ENCODE assay signal across 1 cellular context in the genomic region with DNA sequence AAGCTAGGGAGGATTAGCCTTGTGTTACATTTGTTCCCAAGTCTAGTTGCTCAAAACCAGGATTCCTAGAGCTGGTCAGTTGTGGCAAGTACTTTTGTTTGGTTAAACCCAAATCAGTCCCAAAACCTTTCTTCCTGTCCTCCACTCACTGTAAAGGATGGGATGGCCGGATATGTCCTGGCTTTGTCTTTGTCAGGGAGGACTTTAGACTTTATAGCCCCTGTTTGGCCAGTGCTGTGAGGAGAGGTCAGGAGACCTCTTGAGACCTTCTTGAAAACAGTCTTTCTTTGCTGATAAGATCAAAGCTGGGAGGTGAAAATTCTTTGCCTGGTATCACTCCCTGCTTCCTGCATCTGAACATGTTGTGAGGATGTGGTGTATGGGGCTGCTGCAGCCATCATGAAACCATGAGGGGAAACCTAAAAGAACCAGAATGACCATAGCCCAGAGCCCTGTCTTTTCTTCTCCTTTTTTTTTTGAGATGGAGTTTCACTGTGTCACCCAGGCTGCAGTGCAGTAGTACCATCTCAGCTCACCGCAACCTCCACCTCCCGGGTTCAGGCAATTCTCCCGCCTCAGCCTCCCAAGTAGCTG.
TF ChIP-seq lines count a peak whose summit lies in the region.

No MANE protein-coding gene starts in this region.

TF ChIP-seq in HepG2, 621 proteins besides CTCF, POLR2A, EP300 and RAD21 (continued from another document):
- TF ChIP-seq, protein P1, sequence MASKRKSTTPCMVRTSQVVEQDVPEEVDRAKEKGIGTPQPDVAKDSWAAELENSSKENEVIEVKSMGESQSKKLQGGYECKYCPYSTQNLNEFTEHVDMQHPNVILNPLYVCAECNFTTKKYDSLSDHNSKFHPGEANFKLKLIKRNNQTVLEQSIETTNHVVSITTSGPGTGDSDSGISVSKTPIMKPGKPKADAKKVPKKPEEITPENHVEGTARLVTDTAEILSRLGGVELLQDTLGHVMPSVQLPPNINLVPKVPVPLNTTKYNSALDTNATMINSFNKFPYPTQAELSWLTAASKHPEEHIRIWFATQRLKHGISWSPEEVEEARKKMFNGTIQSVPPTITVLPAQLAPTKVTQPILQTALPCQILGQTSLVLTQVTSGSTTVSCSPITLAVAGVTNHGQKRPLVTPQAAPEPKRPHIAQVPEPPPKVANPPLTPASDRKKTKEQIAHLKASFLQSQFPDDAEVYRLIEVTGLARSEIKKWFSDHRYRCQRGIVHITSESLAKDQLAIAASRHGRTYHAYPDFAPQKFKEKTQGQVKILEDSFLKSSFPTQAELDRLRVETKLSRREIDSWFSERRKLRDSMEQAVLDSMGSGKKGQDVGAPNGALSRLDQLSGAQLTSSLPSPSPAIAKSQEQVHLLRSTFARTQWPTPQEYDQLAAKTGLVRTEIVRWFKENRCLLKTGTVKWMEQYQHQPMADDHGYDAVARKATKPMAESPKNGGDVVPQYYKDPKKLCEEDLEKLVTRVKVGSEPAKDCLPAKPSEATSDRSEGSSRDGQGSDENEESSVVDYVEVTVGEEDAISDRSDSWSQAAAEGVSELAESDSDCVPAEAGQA (IDR thresholded peaks at IDR 0.05; ENCODE audit: low read depth): no peak
- TF ChIP-seq, protein P1 (CRISPR knock-in tag; IDR thresholded peaks at IDR 0.05; ENCODE audit: borderline replicate concordance): no peak
- TF ChIP-seq THAP11 (CRISPR knock-in tag; IDR thresholded peaks at IDR 0.05): 0 out of 2 replicates have a peak, but pooled peaks have one; percentile 18
- peak; percentile 71 for TF ChIP-seq ZBTB37 (CRISPR knock-in tag; IDR thresholded peaks at IDR 0.05)
- TF ChIP-seq ZNF644 (CRISPR knock-in tag; IDR thresholded peaks at IDR 0.05; ENCODE audit: low read depth): peak; percentile 12; the same call in 1 of the 2 replicates
- peak; percentile 29; the same call in 1 of the 2 replicates for TF ChIP-seq FOXA3 (CRISPR knock-in tag; IDR thresholded peaks at IDR 0.05)
- TF ChIP-seq ZBTB3 (CRISPR knock-in tag; IDR thresholded peaks at IDR 0.05; ENCODE audit: borderline replicate concordance, low read depth): 0 out of 2 replicates have a peak, but pooled peaks have one; percentile 36
- no peak for TF ChIP-seq SIX4 (CRISPR knock-in tag; IDR thresholded peaks at IDR 0.05)
- no peak for TF ChIP-seq ZNF713 (CRISPR knock-in tag; IDR thresholded peaks at IDR 0.05)
- 0 out of 2 replicates have a peak, but pooled peaks have one; percentile 28 for TF ChIP-seq NFIC (IDR thresholded peaks at IDR 0.05; ENCODE audit: low read length)
- TF ChIP-seq SNAPC2 (CRISPR knock-in tag; IDR thresholded peaks at IDR 0.05): no peak
- no peak for TF ChIP-seq ZNF207 (IDR thresholded peaks at IDR 0.05; ENCODE audit: borderline replicate concordance)
- TF ChIP-seq SOX13 (IDR thresholded peaks at IDR 0.05): no peak
- TF ChIP-seq SOX13 (CRISPR knock-in tag; conservative IDR thresholded peaks at IDR 0.05 in 1 of 2, IDR thresholded peaks at IDR 0.05 in 1 of 2): peak in 1 of 2 experiments; percentile 83; a peak in 2 of 4 replicates
- TF ChIP-seq MED1 (CRISPR knock-in tag; IDR thresholded peaks at IDR 0.05): peak; percentile 75
- TF ChIP-seq FOXP1 (IDR thresholded peaks at IDR 0.05): no peak
- TF ChIP-seq FOXP1 (CRISPR knock-in tag; IDR thresholded peaks at IDR 0.05): peak; percentile 39; the same call in 1 of the 2 replicates
- TF ChIP-seq ZNF205 (CRISPR knock-in tag; IDR thresholded peaks at IDR 0.05): 0 out of 2 replicates have a peak, but pooled peaks have one; percentile 15
- TF ChIP-seq SP1 (IDR thresholded peaks at IDR 0.05): no peak
- TF ChIP-seq SP1 (CRISPR knock-in tag; IDR thresholded peaks at IDR 0.05): no peak
- 0 out of 2 replicates have a peak, but pooled peaks have one; percentile 18 for TF ChIP-seq DMAP1 (CRISPR knock-in tag; IDR thresholded peaks at IDR 0.05)
